In genomic region chr19:820212-820611, GRCh38 we compare ENCODE assay signal across 13 cellular contexts. TPM values are rescaled to one million over a fixed set of nuclear protein-coding genes. Genes with fewer than 3 reads are reported as not detected.
DNase-seq lines count a peak whose midpoint lies in the region; FAIRE-seq and TF ChIP-seq lines count a peak whose summit lies in the region.
"Not testable (repeated sequence)": the region's sequence is repeated elsewhere in the genome, so short reads cannot be mapped to it uniquely, and the experiment has no call there.
"Had no signal": no experiment of that assay in that cellular context is flagged by ENCODE, and none has a peak within 500 bp of the region (broad histone marks: within the 10 kb centered on the region; RNA-seq: fewer than 3 reads in every experiment).

No MANE protein-coding gene starts in this region.

- H3K79me2 ChIP-seq in H9 (ENCODE audit: insufficient read depth, low read length); astrocyte (ENCODE audit: insufficient read depth, low read length): not testable (repeated sequence)
- peaks cover 42% of the 10 kb centered on the region for H3K79me2 ChIP-seq in neural cell (replicated peaks; ENCODE audit: insufficient read depth, low read length)

- not testable (repeated sequence) for H3K27me3 Mint-ChIP-seq in H9 (ENCODE audit: low read depth); astrocyte (ENCODE audit: low read depth, unreplicated experiment); endodermal cell (ENCODE audit: insufficient read depth); mesothelial cell of epicardium (ENCODE audit: low read depth)

- H3K4me1 Mint-ChIP-seq in H9: peaks cover 7 to 11% of the 10 kb centered on the region in 2 experiments
- not testable (repeated sequence) for H3K4me1 Mint-ChIP-seq in astrocyte (ENCODE audit: low read depth, unreplicated experiment); endodermal cell; mesothelial cell of epicardium

- H3T11ph ChIP-seq in H9 (ENCODE audit: low read length): not testable (repeated sequence)

- H2AFZ ChIP-seq in H9 (ENCODE audit: low read length); astrocyte (ENCODE audit: low read depth, low read length); neural cell (ENCODE audit: low read depth, low read length): not testable (repeated sequence)

- not testable (repeated sequence) for TF ChIP-seq RAD21 in neural cell (conservative IDR thresholded peaks at IDR 0.05)

- not testable (repeated sequence) for TF ChIP-seq EP300 in neural cell (conservative IDR thresholded peaks at IDR 0.05; ENCODE audit: poor library complexity, severe bottlenecking)

- H3K14ac ChIP-seq in H9 (ENCODE audit: insufficient read depth, low read length): not testable (repeated sequence)

- H3K9me3 ChIP-seq in H9 (ENCODE audit: control insufficient read depth, low read depth, low read length); astrocyte (ENCODE audit: insufficient read depth, low read depth, low read length); endodermal cell (ENCODE audit: control insufficient read depth, low read length); neural cell (ENCODE audit: low read length): not testable (repeated sequence)

- not testable (repeated sequence) for H3K56ac ChIP-seq in H9 (ENCODE audit: insufficient read length, low read depth, low read length)

- H3K23me2 ChIP-seq in H9 (ENCODE audit: insufficient read length, low read depth, low read length, poor library complexity, severe bottlenecking): not testable (repeated sequence)

- WGBS in H9 (ENCODE audit: extremely low coverage, insufficient read length, low lambda C conversion rate): no CpG with 5 or more reads among the region's 5 CpGs
- WGBS in endodermal cell (ENCODE audit: insufficient coverage in 1 of 2, insufficient read length in 1 of 2), 2 experiments: 94 to 100% methylated on average over 4 of the region's 5 CpGs

- intact Hi-C loops in posterior vena cava (cut with DNase I): not testable (repeated sequence)

- H3K9ac ChIP-seq in H9 (ENCODE audit: extremely low read depth, insufficient read length, low read length); astrocyte (ENCODE audit: low read length); endodermal cell (ENCODE audit: extremely low read depth, low read length, poor library complexity, severe bottlenecking); neural cell (ENCODE audit: low read length): not testable (repeated sequence)

- peak overlapping the region; percentile 74 for H3K4me3 ChIP-seq in NB4 (ENCODE audit: low read depth, low read length)
- H3K4me3 ChIP-seq in astrocyte (ENCODE audit: insufficient read depth, low read depth, low read length): not testable (repeated sequence)
- peak overlapping the region; percentile 80 for H3K4me3 ChIP-seq in endodermal cell (ENCODE audit: low read length)
- H3K4me3 ChIP-seq in neural cell (ENCODE audit: low read length): peak overlapping the region; percentile 75

- not testable (repeated sequence) for H3K27me3 ChIP-seq in H9 (ENCODE audit: insufficient read depth, low read length); astrocyte (ENCODE audit: insufficient read depth, low read length); endodermal cell (ENCODE audit: control insufficient read depth, insufficient read depth, low read length, poor library complexity, severe bottlenecking); neural cell (ENCODE audit: insufficient read depth, low read depth, low read length)

- not testable (repeated sequence) for DNase-seq in H9; NB4 (ENCODE audit: low read depth); astrocyte (ENCODE audit: low read depth); endodermal cell; mesothelial cell of epicardium (ENCODE audit: low spot score in 2 of 2, unreplicated experiment in 2 of 2)
- peak; percentile 32 for DNase-seq in posterior vena cava (ENCODE audit: low spot score)

- not testable (repeated sequence) for TF ChIP-seq POLR2A in NB4 (IDR thresholded peaks at IDR 0.05; ENCODE audit: extremely low read depth, insufficient read length)

- H2BK20ac ChIP-seq in H9 (ENCODE audit: low read depth, low read length, poor library complexity, severe bottlenecking): not testable (repeated sequence)

- H3K36me3 Mint-ChIP-seq in H9 (ENCODE audit: insufficient read depth in 1 of 3, low read depth in 3 of 3): peaks cover 13 to 26% (median 25%) of the 10 kb centered on the region in 3 experiments
- not testable (repeated sequence) for H3K36me3 Mint-ChIP-seq in astrocyte (ENCODE audit: low read depth, unreplicated experiment)
- peaks cover 14% of the 10 kb centered on the region for H3K36me3 Mint-ChIP-seq in endodermal cell (ENCODE audit: low read depth)
- H3K36me3 Mint-ChIP-seq in mesothelial cell of epicardium: peaks cover 11% of the 10 kb centered on the region

- H4K8ac ChIP-seq in H9 (replicated peaks; ENCODE audit: insufficient read length, low read depth, low read length): not testable (repeated sequence)

- not testable (repeated sequence) for H3K4ac ChIP-seq in H9 (ENCODE audit: low read depth, low read length)

- H2BK120ac ChIP-seq in H9 (ENCODE audit: low read depth, low read length, poor library complexity, severe bottlenecking): not testable (repeated sequence)

- H3K4me2 ChIP-seq in H9 (ENCODE audit: insufficient read depth, insufficient read length, low read length); astrocyte (ENCODE audit: low read length); neural cell (ENCODE audit: low read length): not testable (repeated sequence)

- not testable (repeated sequence) for FAIRE-seq in astrocyte (lab: Jason Lieb, UNC)

- H3K27ac ChIP-seq in H9 (ENCODE audit: insufficient read length, low read depth, low read length); astrocyte (ENCODE audit: low read depth, low read length); endodermal cell (ENCODE audit: low read depth, low read length); neural cell (ENCODE audit: low read length): not testable (repeated sequence)

- not testable (repeated sequence) for TF ChIP-seq CTCF in H9 (conservative IDR thresholded peaks at IDR 0.05); NB4 (IDR thresholded peaks at IDR 0.05; ENCODE audit: low read depth, low read length); astrocyte (IDR thresholded peaks at IDR 0.05; ENCODE audit: insufficient read depth, low read depth, low read length); endodermal cell (conservative IDR thresholded peaks at IDR 0.05); mesothelial cell of epicardium (IDR thresholded peaks at IDR 0.05; ENCODE audit: unreplicated experiment); neural cell (IDR thresholded peaks at IDR 0.05; ENCODE audit: poor library complexity, severe bottlenecking)

- H2BK5ac ChIP-seq in H9 (ENCODE audit: insufficient read length, low read length): not testable (repeated sequence)

- H3F3A ChIP-seq in neural cell (ENCODE audit: insufficient read depth, low read length, poor library complexity, severe bottlenecking): not testable (repeated sequence)

- not testable (repeated sequence) for H3K9me3 Mint-ChIP-seq in H9; astrocyte (ENCODE audit: unreplicated experiment); endodermal cell; mesothelial cell of epicardium

- peak overlapping the region; percentile 67 to 81; a peak in 4 of 5 replicates for H3K4me3 Mint-ChIP-seq in H9
- H3K4me3 Mint-ChIP-seq in astrocyte (ENCODE audit: unreplicated experiment): peak overlapping the region; percentile 77
- peak overlapping the region; percentile 63 for H3K4me3 Mint-ChIP-seq in endodermal cell
- peak overlapping the region; percentile 70 for H3K4me3 Mint-ChIP-seq in mesothelial cell of epicardium

- not testable (repeated sequence) for H3K4me1 ChIP-seq in H9 (ENCODE audit: insufficient read depth, low read length); astrocyte (ENCODE audit: insufficient read depth, low read length); endodermal cell (ENCODE audit: control insufficient read depth, insufficient read depth, low read length)

- not testable (repeated sequence) for H4K20me1 ChIP-seq in H9 (ENCODE audit: control insufficient read depth, insufficient read depth, insufficient read length); astrocyte (ENCODE audit: insufficient read depth, low read length); neural cell (ENCODE audit: insufficient read depth)

- H2BK15ac ChIP-seq in H9 (ENCODE audit: low read depth, low read length): not testable (repeated sequence)

- H3K23ac ChIP-seq in H9 (ENCODE audit: insufficient read length, low read depth, low read length): not testable (repeated sequence)

- not testable (repeated sequence) for H3K9me2 ChIP-seq in neural cell (ENCODE audit: insufficient read depth, low read length)

- H3K79me1 ChIP-seq in H9 (ENCODE audit: insufficient read depth, low read depth, low read length, poor library complexity, severe bottlenecking): not testable (repeated sequence)

- not testable (repeated sequence) for H3K18ac ChIP-seq in H9 (ENCODE audit: insufficient read length, low read depth, low read length)

- not testable (repeated sequence) for H4K91ac ChIP-seq in H9 (ENCODE audit: insufficient read length, low read depth, low read length)

- H2BK12ac ChIP-seq in H9 (ENCODE audit: insufficient read length, low read depth, low read length): not testable (repeated sequence)

- H3K36me3 ChIP-seq in astrocyte (ENCODE audit: insufficient read depth, low read length); endodermal cell (ENCODE audit: control insufficient read depth, insufficient read depth, low read length); neural cell (ENCODE audit: insufficient read depth, low read length): not testable (repeated sequence)

- not testable (repeated sequence) for H2AK5ac ChIP-seq in H9 (ENCODE audit: insufficient read length, low read length)

- H3K27ac Mint-ChIP-seq in H9; astrocyte (ENCODE audit: unreplicated experiment); endodermal cell; mesothelial cell of epicardium: not testable (repeated sequence)

- H4K5ac ChIP-seq in H9 (ENCODE audit: insufficient read length, low read depth, low read length): not testable (repeated sequence)

RNA-seq across cellular contexts. Expression of gene PLPPR3, which starts 1.5 kb away (rescaled TPM):
- total RNA-seq in H9 (2021): 57.9 and 61.2 TPM in 2 replicates
- 29.2 and 36.5 TPM in 2 replicates for total RNA-seq in astrocyte
- 100 to 1,000 TPM; 110 to 111 TPM for total RNA-seq in endodermal cell
- polyA plus RNA-seq in endodermal cell (2013, experiment 1 of 2): 157 TPM
- polyA plus RNA-seq in endodermal cell (2013, experiment 2 of 2): 150 TPM
- 140 to 162 TPM (median 152 TPM) in 3 replicates for total RNA-seq in mesothelial cell of epicardium
- 239 and 275 TPM in 2 replicates for polyA plus RNA-seq in neural cell
- 261 and 333 TPM in 2 replicates for polyA minus RNA-seq in neural cell
- not detected for total RNA-seq in posterior vena cava
- total RNA-seq: CD4-positive, alpha-beta T cell; CD8-positive, alpha-beta memory T cell; GM12878 had no signal
- polyA plus RNA-seq: CD14-positive monocyte; CD8-positive, alpha-beta memory T cell; GM23248 had no signal

RNA-seq across cellular contexts. Expression of gene AZU1, which starts 7.4 kb away (rescaled TPM):
- total RNA-seq in H9 (2021): 0.77 and 1.6 TPM in 2 replicates
- total RNA-seq in astrocyte: 1.00 and 1.4 TPM in 2 replicates
- total RNA-seq in endodermal cell: 1 to 10 TPM; 2.5 to 3.7 TPM
- 1.2 TPM for polyA plus RNA-seq in endodermal cell (2013, experiment 1 of 2)
- polyA plus RNA-seq in endodermal cell (2013, experiment 2 of 2): 1.2 TPM
- 6.4 to 7.1 TPM (median 6.7 TPM) in 3 replicates for total RNA-seq in mesothelial cell of epicardium
- polyA plus RNA-seq in neural cell: 1.0 and 1.1 TPM in 2 replicates
- polyA minus RNA-seq in neural cell: not detected in 2 replicates
- total RNA-seq in posterior vena cava: under 1 TPM in 1 of 2 donors, not detected in 1; 0.29 TPM
- total RNA-seq: CD8-positive, alpha-beta memory T cell; GM12878; GM23248; H4 had no signal
- polyA plus RNA-seq: CD8-positive, alpha-beta memory T cell; GM12878; GM23248 had no signal

RNA-seq across cellular contexts. Expression of gene PRTN3, which starts 20.6 kb away (rescaled TPM):
- 0.31 TPM in 1 of 2 replicates, not detected in the other for total RNA-seq in H9 (2021)
- total RNA-seq in astrocyte: not detected in 2 replicates
- not detected for total RNA-seq in endodermal cell
- polyA plus RNA-seq in endodermal cell (2013, experiment 1 of 2): 0.61 TPM
- 0.29 TPM for polyA plus RNA-seq in endodermal cell (2013, experiment 2 of 2)
- 0.23 TPM in 1 of 3 replicates, not detected in the others for total RNA-seq in mesothelial cell of epicardium
- polyA plus RNA-seq in neural cell: 0.54 TPM in 1 of 2 replicates, not detected in the other
- not detected in 2 replicates for polyA minus RNA-seq in neural cell
- total RNA-seq in posterior vena cava: under 1 TPM in 1 of 2 donors, not detected in 1; 0.38 TPM
- total RNA-seq: CD4-positive, alpha-beta T cell; CD8-positive, alpha-beta memory T cell; GM12878; GM23248 had no signal
- polyA plus RNA-seq: CD14-positive monocyte; CD8-positive, alpha-beta memory T cell; GM23248 had no signal

RNA-seq across cellular contexts. Expression of gene PTBP1, which starts 23.0 kb away (rescaled TPM):
- total RNA-seq in H9 (2021): 712 and 748 TPM in 2 replicates
- total RNA-seq in astrocyte: 366 and 386 TPM in 2 replicates
- total RNA-seq in endodermal cell: 100 to 1,000 TPM; 647 to 694 TPM
- polyA plus RNA-seq in endodermal cell (2013, experiment 1 of 2): 360 TPM
- polyA plus RNA-seq in endodermal cell (2013, experiment 2 of 2): 328 TPM
- 447 to 482 TPM (median 459 TPM) in 3 replicates for total RNA-seq in mesothelial cell of epicardium
- polyA plus RNA-seq in neural cell: 27.3 and 39.0 TPM in 2 replicates
- polyA minus RNA-seq in neural cell: 33.3 and 36.5 TPM in 2 replicates
- total RNA-seq in posterior vena cava: 100 to 1,000 TPM; 151 to 168 TPM

RNA-seq across cellular contexts. Expression of gene ELANE, which starts 31.9 kb away (rescaled TPM):
- total RNA-seq in H9 (2021): not detected in 2 replicates
- not detected in 2 replicates for total RNA-seq in astrocyte
- not detected for total RNA-seq in endodermal cell
- polyA plus RNA-seq in endodermal cell (2013, experiment 1 of 2): not detected
- not detected for polyA plus RNA-seq in endodermal cell (2013, experiment 2 of 2)
- total RNA-seq in mesothelial cell of epicardium: not detected in 3 replicates
- polyA plus RNA-seq in neural cell: not detected in 2 replicates
- not detected in 2 replicates for polyA minus RNA-seq in neural cell
- 1 to 10 TPM in 1 of 2 donors, under 1 TPM in 1; 0.33 to 2.2 TPM for total RNA-seq in posterior vena cava
- total RNA-seq: CD4-positive, alpha-beta T cell; CD8-positive, alpha-beta memory T cell; GM12878; GM23248; H4 had no signal
- polyA plus RNA-seq: CD8-positive, alpha-beta memory T cell; GM12878 had no signal

Comparison
In these comparisons a context has a peak if more than half of its experiments do, and no peak if none do; other contexts are left out.
1. RNA of gene PLPPR3, which starts 1.5 kb away (total RNA-seq): 140 to 162 TPM in mesothelial cell of epicardium, 110 to 111 TPM in endodermal cell, 57.9 to 61.2 TPM in H9 and 29.2 to 36.5 TPM in astrocyte; not detected in posterior vena cava; every median in the first group is over 10 times any median in the second.
2. Peak in every context shown above with its lines, with median percentiles within 50 percentile points of each other: H3K4me3 Mint-ChIP-seq.